ENCODE assay signal across 8 cellular contexts in genomic region chr5:126988021-126988569, GRCh38. TPM values are rescaled to one million over a fixed set of nuclear protein-coding genes. Genes with fewer than 3 reads are reported as not detected.
A peak's percentile ranks its signal among the peaks of the same experiment; 100 is the strongest.
DNase-seq lines count a peak whose midpoint lies in the region; ATAC-seq and TF ChIP-seq lines count a peak whose summit lies in the region.

No MANE protein-coding gene starts in this region.

- H3K4me1 ChIP-seq in GM23338 (ENCODE audit: insufficient read depth), result peaks cover 28% of the 10 kb centered on the region
- H3K4me1 ChIP-seq in MM.1S (ENCODE audit: low read length), result peaks cover 15% of the 10 kb centered on the region
- H3K4me1 ChIP-seq in A673 (ENCODE audit: insufficient read depth, low read length, poor library complexity, severe bottlenecking), result no peaks in the 10 kb centered on the region

- H4K20me1 ChIP-seq in GM23338 (replicated peaks; ENCODE audit: insufficient read depth), result no peaks in the 10 kb centered on the region
- no peaks in the 10 kb centered on the region for H4K20me1 ChIP-seq in MM.1S (ENCODE audit: insufficient read depth, low read length)

- H3K9me2 ChIP-seq in GM23338 (ENCODE audit: insufficient read depth), result no peaks in the 10 kb centered on the region
- no peaks in the 10 kb centered on the region for H3K9me2 ChIP-seq in MM.1S (replicated peaks; ENCODE audit: insufficient read depth, low read length)

- no peak overlapping the region for H2AFZ ChIP-seq in GM23338
- H2AFZ ChIP-seq in MM.1S (ENCODE audit: low read length), result 0 out of 2 replicates have a peak overlapping the region, but pooled peaks have one; percentile 6

- H3K9me3 Mint-ChIP-seq in GM23338, result peaks cover 6% of the 10 kb centered on the region; the same call in 1 of the 3 replicates

- H3K9me3 ChIP-seq in MM.1S (replicated peaks; ENCODE audit: insufficient read depth, low read length) (no peaks in the 10 kb centered on the region), A673 (ENCODE audit: low read depth, low read length, poor library complexity, severe bottlenecking) (no peaks in the 10 kb centered on the region)

- H3K27ac ChIP-seq in GM23338 (ENCODE audit: low read depth) (peak overlapping the region; percentile 18; the same call in 1 of the 2 replicates), MM.1S (ENCODE audit: low read length) (peak overlapping the region; percentile 71; the same call in 1 of the 2 replicates), A673 (ENCODE audit: low read depth, low read length, poor library complexity, severe bottlenecking) (no peak overlapping the region)

- H3K4me3 ChIP-seq in GM23338, result 0 out of 2 replicates have a peak overlapping the region, but pooled peaks have one; percentile 1
- H3K4me3 ChIP-seq in MM.1S (ENCODE audit: low read length), result peak overlapping the region; percentile 1; the same call in 1 of the 2 replicates
- H3K4me3 ChIP-seq in A673 (ENCODE audit: low read depth, low read length, poor library complexity, severe bottlenecking), result no peak overlapping the region

- CTCF ChIA-PET in A673 (lab: Charles Lee), result no interaction called here

- peak overlapping the region; percentile 0; the same call in 1 of the 2 replicates for H3K4me2 ChIP-seq in GM23338
- peak overlapping the region; percentile 24 for H3K4me2 ChIP-seq in MM.1S (ENCODE audit: low read depth, low read length)

- H3K4me3 Mint-ChIP-seq in GM23338, result no peak overlapping the region

- intact Hi-C loops in left colon (cut with DNase I, micrococcal nuclease), result no loop called here
- intact Hi-C loops in A673 (cut with micrococcal nuclease; ENCODE audit: unreplicated experiment), result no loop called here

- peak overlapping the region; percentile 86 for H3K27ac Mint-ChIP-seq in GM23338

- H3K27me3 Mint-ChIP-seq in GM23338 (ENCODE audit: insufficient read depth, low read depth, poor library complexity), result peaks cover 3% of the 10 kb centered on the region

- H3K79me2 ChIP-seq in GM23338 (replicated peaks; ENCODE audit: insufficient read depth) (peaks cover 22% of the 10 kb centered on the region), MM.1S (ENCODE audit: low read length) (peaks cover 12% of the 10 kb centered on the region)

- peak overlapping the region; percentile 14; the same call in 1 of the 2 replicates for H3K9ac ChIP-seq in MM.1S (ENCODE audit: low read length)

- H3F3A ChIP-seq in GM23338 (replicated peaks; ENCODE audit: low read depth) (no peaks in the 10 kb centered on the region), MM.1S (ENCODE audit: insufficient read depth, low read length) (peaks cover 10% of the 10 kb centered on the region)

- H3K36me3 ChIP-seq in GM23338 (ENCODE audit: insufficient read depth), result no peaks in the 10 kb centered on the region
- no peaks in the 10 kb centered on the region for H3K36me3 ChIP-seq in MM.1S (replicated peaks; ENCODE audit: insufficient read depth, low read length)
- H3K36me3 ChIP-seq in A673 (ENCODE audit: insufficient read depth, low read length, poor library complexity, severe bottlenecking), result no peaks in the 10 kb centered on the region

- peaks cover 9% of the 10 kb centered on the region; the same call in 2 of the 3 replicates for H3K36me3 Mint-ChIP-seq in GM23338 (ENCODE audit: low read depth)

- no peak for TF ChIP-seq CTCF in GM23338 (conservative IDR thresholded peaks at IDR 0.05; ENCODE audit: low read depth in 2 of 2)
- no peak for TF ChIP-seq CTCF in MM.1S (IDR thresholded peaks at IDR 0.05; ENCODE audit: low read length)
- no peak for TF ChIP-seq CTCF in A673 (conservative IDR thresholded peaks at IDR 0.05; ENCODE audit: low read depth, low read length)

- no TSS peak for BruUV-seq in A673 (replicated peaks; lab: Mats Ljungman, UMichigan)

- peaks cover 31% of the 10 kb centered on the region for H3K4me1 Mint-ChIP-seq in GM23338

- DNase-seq in GM23338 (ENCODE audit: low spot score) (no peak), MM.1S (peak; percentile 76), iPS-NIHi7 (ENCODE audit: extremely low spot score) (peak; percentile 4), left colon (no peak), A673 (ENCODE audit: low spot score) (no peak), NCI-H2107 (lab: John Stamatoyannopoulos, UW) (no peak)
- DNase-seq in effector CD4-positive, alpha-beta T cell, result no peak

- POLR2A ChIA-PET in A673 (lab: Charles Lee; ENCODE audit: low non-redundant PET), result no interaction called here

- ATAC-seq in GM18511 (IDR thresholded peaks at IDR 0.05; ENCODE audit: unreplicated experiment), result peak; percentile 94
- ATAC-seq in GM23338, result no peak; the same call in 2 of the 3 replicates
- no peak for ATAC-seq in left colon

- H3K27me3 ChIP-seq in GM23338 (ENCODE audit: insufficient read depth), result no peaks in the 10 kb centered on the region
- no peaks in the 10 kb centered on the region for H3K27me3 ChIP-seq in MM.1S (replicated peaks; ENCODE audit: insufficient read depth, low read length)
- no peaks in the 10 kb centered on the region for H3K27me3 ChIP-seq in A673 (replicated peaks; ENCODE audit: insufficient read depth, low read depth, low read length, poor library complexity)

TF ChIP-seq in GM23338, 12 proteins besides CTCF, POLR2A, EP300 and RAD21 (continues in another document):
- no peak for TF ChIP-seq ZNF462 (CRISPR knock-in tag; IDR thresholded peaks at IDR 0.05)

RNA-seq across cellular contexts. Expression of gene MARCHF3, which starts 42.3 kb away (rescaled TPM):
- total RNA-seq in GM23338 (2014; rRNA removed; shearing (Covaris generic)), result 12.5 and 12.7 TPM in 2 replicates
- polyA plus RNA-seq in GM23338 (2016; fragmentation: Nextera tagmentation; extraction: Ambion mirVana), result 7.0 and 8.7 TPM in 2 replicates
- total RNA-seq in left colon (10 to 100 TPM; 40.3 to 57.7 TPM), A673 (2021) (0.81 and 1.1 TPM in 2 replicates)

Comparison
In these comparisons a context has a peak if more than half of its experiments do, and no peak if none do; other contexts are left out.
1. DNase-seq: peak in MM.1S (single experiment) and iPS-NIHi7 (single experiment); none in GM23338 (single experiment), left colon (0 of 2), A673 (single experiment), effector CD4-positive, alpha-beta T cell (single experiment) and NCI-H2107 (single experiment).